21 cellular contexts compared by ENCODE assay signal in genomic region chr21:37226356-37226920, GRCh38. TPM values are rescaled to one million over a fixed set of nuclear protein-coding genes. Genes with fewer than 3 reads are reported as not detected.
A peak's percentile ranks its signal among the peaks of the same experiment; 100 is the strongest.
DNase-seq lines count a peak whose midpoint lies in the region; ATAC-seq, FAIRE-seq and TF ChIP-seq lines count a peak whose summit lies in the region.
"Had no signal": no experiment of that assay in that cellular context is flagged by ENCODE, and none has a peak within 500 bp of the region (broad histone marks: within the 10 kb centered on the region; RNA-seq: fewer than 3 reads in every experiment).

No MANE protein-coding gene starts in this region.

- no peaks in the 10 kb centered on the region for H3K27me3 Mint-ChIP-seq in T-helper 1 cell treated with Interleukin-12 subunit alpha and Interleukin-12 subunit beta and Interleukin-4 antibody, amounts not matched to agents 30 μg/mL and 1 μg/mL, for 36 hours (ENCODE audit: low read depth)
- no peaks in the 10 kb centered on the region for H3K27me3 Mint-ChIP-seq in stimulated activated naive CD8-positive, alpha-beta T cell treated with anti-CD3 and anti-CD28 coated beads, Interleukin-15, amount 100 ng/mL, for 72 hours
- H3K27me3 Mint-ChIP-seq: type B pancreatic cell had no signal

- no peak overlapping the region for H3K4me2 ChIP-seq in HepG2 (ENCODE audit: low read depth, low read length)

- H3K9me3 Mint-ChIP-seq in T-helper 1 cell treated with Interleukin-12 subunit alpha and Interleukin-12 subunit beta and Interleukin-4 antibody, amounts not matched to agents 30 μg/mL and 1 μg/mL, for 36 hours: no peaks in the 10 kb centered on the region
- H3K9me3 Mint-ChIP-seq in stimulated activated naive CD8-positive, alpha-beta T cell treated with anti-CD3 and anti-CD28 coated beads, Interleukin-15, amount 100 ng/mL, for 72 hours: no peaks in the 10 kb centered on the region
- H3K9me3 Mint-ChIP-seq: type B pancreatic cell had no signal

- H3K36me3 Mint-ChIP-seq in T-helper 1 cell treated with Interleukin-12 subunit alpha and Interleukin-12 subunit beta and Interleukin-4 antibody, amounts not matched to agents 30 μg/mL and 1 μg/mL, for 36 hours (ENCODE audit: low read depth): peaks cover 48% of the 10 kb centered on the region

- H3K4me3 ChIP-seq in HepG2 (replicated peaks in 1 of 3; ENCODE audit: insufficient read depth in 1 of 3, low read depth in 2 of 3, low read length in 3 of 3) (no peak overlapping the region), right lobe of liver (no peak overlapping the region)
- no peak overlapping the region for H3K4me3 ChIP-seq in effector memory CD4-positive, alpha-beta T cell (ENCODE audit: insufficient read depth, low read depth, low read length, poor library complexity, severe bottlenecking)
- H3K4me3 ChIP-seq: breast epithelium, colonic mucosa had no signal

- intact Hi-C loops in HepG2 (cut with micrococcal nuclease; ENCODE audit: unreplicated experiment) (no loop called here), right lobe of liver (cut with DNase I) (no loop called here)

- H3K27ac Mint-ChIP-seq in T-helper 1 cell treated with Interleukin-12 subunit alpha and Interleukin-12 subunit beta and Interleukin-4 antibody, amounts not matched to agents 30 μg/mL and 1 μg/mL, for 36 hours: peak overlapping the region; percentile 62
- peak overlapping the region; percentile 75 to 85 for H3K27ac Mint-ChIP-seq in stimulated activated naive CD8-positive, alpha-beta T cell treated with anti-CD3 and anti-CD28 coated beads, Interleukin-15, amount 100 ng/mL, for 72 hours
- H3K27ac Mint-ChIP-seq: type B pancreatic cell had no signal

- H3K27ac ChIP-seq in HepG2 (ENCODE audit: extremely low read length, insufficient read depth, low read length): no peak overlapping the region
- no peak overlapping the region for H3K27ac ChIP-seq in right lobe of liver
- H3K27ac ChIP-seq in effector memory CD4-positive, alpha-beta T cell (ENCODE audit: insufficient read depth, low read length, poor library complexity, severe bottlenecking): peak overlapping the region; percentile 45
- H3K27ac ChIP-seq: 22Rv1, breast epithelium, colonic mucosa had no signal

- no peak overlapping the region for H3K4me3 Mint-ChIP-seq in T-helper 1 cell treated with Interleukin-12 subunit alpha and Interleukin-12 subunit beta and Interleukin-4 antibody, amounts not matched to agents 30 μg/mL and 1 μg/mL, for 36 hours
- H3K4me3 Mint-ChIP-seq in stimulated activated naive CD8-positive, alpha-beta T cell treated with anti-CD3 and anti-CD28 coated beads, Interleukin-15, amount 100 ng/mL, for 72 hours: peak overlapping the region in 1 of 2 donors; percentile 21
- H3K4me3 Mint-ChIP-seq: type B pancreatic cell had no signal

- H2AFZ ChIP-seq in HepG2 (ENCODE audit: low read length): no peak overlapping the region

- TF ChIP-seq RAD21 in HepG2 (CRISPR knock-in tag; IDR thresholded peaks at IDR 0.05): no peak

- CTCF ChIA-PET in HepG2 (lab: Yijun Ruan, JAX; ENCODE audit: low intra/inter-chr PET ratio, low total read pairs): no interaction called here

- no TSS peak for BruUV-seq in HepG2 (replicated peaks; lab: Mats Ljungman, UMichigan)

- TF ChIP-seq CTCF in HepG2 (CRISPR knock-in tag; IDR thresholded peaks at IDR 0.05) (no peak), right lobe of liver (IDR thresholded peaks at IDR 0.05) (no peak)

- POLR2A ChIA-PET in HepG2 (lab: Yijun Ruan, JAX): no interaction called here

- H3K27me3 ChIP-seq in HepG2 (ENCODE audit: control insufficient read depth in 1 of 2, insufficient read depth in 2 of 2, low read length in 2 of 2) (no peaks in the 10 kb centered on the region), right lobe of liver (no peaks in the 10 kb centered on the region)
- no peaks in the 10 kb centered on the region for H3K27me3 ChIP-seq in effector memory CD4-positive, alpha-beta T cell (replicated peaks; ENCODE audit: control insufficient read depth, insufficient read depth, low read length, poor library complexity, severe bottlenecking)
- H3K27me3 ChIP-seq: breast epithelium, colonic mucosa had no signal

- H3K36me3 ChIP-seq in HepG2 (replicated peaks in 1 of 2; ENCODE audit: control insufficient read depth in 1 of 2, insufficient read depth in 2 of 2, low read length in 2 of 2) (peaks cover 21 to 59% of the 10 kb centered on the region in 2 experiments; a peak in 4 of 5 replicates), right lobe of liver (peaks cover 5 to 61% (median 12%) of the 10 kb centered on the region in 4 donors)
- H3K36me3 ChIP-seq in effector memory CD4-positive, alpha-beta T cell (ENCODE audit: control insufficient read depth, insufficient read depth, low read length): peaks cover 45% of the 10 kb centered on the region

- in situ Hi-C loops in HepG2 (cut with HindIII; ENCODE audit: extremely low pct_ligation_motif_present, low pct_unique_long_range_greater_than_20kb): no loop called here

- H4K20me1 ChIP-seq in HepG2 (ENCODE audit: insufficient read depth, low read length): no peaks in the 10 kb centered on the region

- FAIRE-seq in HepG2 (lab: Jason Lieb, UNC): no peak
- FAIRE-seq: GM12891 had no signal

- ATAC-seq in HepG2 (no peak), right lobe of liver (no peak), HG02840 (IDR thresholded peaks at IDR 0.05; ENCODE audit: low FRiP score, unreplicated experiment) (no peak)
- no peak for ATAC-seq in stimulated activated naive CD8-positive, alpha-beta T cell treated with anti-CD3 and anti-CD28 coated beads, Interleukin-15, amount 100 ng/mL, for 72 hours
- ATAC-seq: Right ventricle myocardium inferior had no signal

- peaks cover 32% of the 10 kb centered on the region for H3K79me2 ChIP-seq in HepG2 (ENCODE audit: insufficient read depth, low read length)

- TF ChIP-seq POLR2A in HepG2 (IDR thresholded peaks at IDR 0.05; ENCODE audit: insufficient read depth in 1 of 2, low read depth in 2 of 2, low read length in 2 of 2): no peak
- TF ChIP-seq POLR2A in right lobe of liver (IDR thresholded peaks at IDR 0.05): no peak

- DNase-seq in T-helper 1 cell (no peak), HepG2 (ENCODE audit: low spot score) (no peak), right lobe of liver (no peak), NCI-H1417 treated with DMSO at 0.1 percent for 48 hours (lab: John Stamatoyannopoulos, UW) (no peak)
- DNase-seq in effector memory CD4-positive, alpha-beta T cell: no peak
- DNase-seq in stimulated activated naive CD8-positive, alpha-beta T cell treated with anti-CD3 and anti-CD28 coated beads, Interleukin-15, amount 100 ng/mL, for 72 hours: no peak
- DNase-seq: activated CD4-positive, alpha-beta T cell treated with anti-CD3 and anti-CD28 coated beads for 1 hour; Caco-2; colonic mucosa; HCEC 1CT; Karpas-422; NCI-H187; NCI-H82; stimulated activated CD4-positive, alpha-beta T cell treated with anti-CD3 and anti-CD28 coated beads, Interleukin-4, amount 100 ng/mL, for 1 hour had no signal

- 99% methylated on average over 4 of the region's 15 CpGs for WGBS in HepG2 (ENCODE audit: low lambda C conversion rate)
- 97% methylated on average over 3 of the region's 15 CpGs for WGBS in right lobe of liver (ENCODE audit: insufficient coverage, low coverage, low lambda C conversion rate, missing lambda C conversion rate)

- H3K9me3 ChIP-seq in HepG2 (ENCODE audit: low read length) (no peaks in the 10 kb centered on the region), right lobe of liver (no peaks in the 10 kb centered on the region)
- H3K9me3 ChIP-seq in effector memory CD4-positive, alpha-beta T cell (ENCODE audit: control insufficient read depth, low read length): no peaks in the 10 kb centered on the region
- H3K9me3 ChIP-seq: breast epithelium, Caco-2, colonic mucosa had no signal

- H3K4me1 ChIP-seq in HepG2 (ENCODE audit: insufficient read depth, low read length) (peaks cover 11% of the 10 kb centered on the region; the same call in 1 of the 2 replicates), right lobe of liver (no peaks in the 10 kb centered on the region)
- H3K4me1 ChIP-seq in effector memory CD4-positive, alpha-beta T cell (ENCODE audit: control insufficient read depth, insufficient read depth, low read length, poor library complexity, severe bottlenecking): peaks cover 9% of the 10 kb centered on the region
- H3K4me1 ChIP-seq: breast epithelium, Caco-2, colonic mucosa had no signal

- H3K4me1 Mint-ChIP-seq in T-helper 1 cell treated with Interleukin-12 subunit alpha and Interleukin-12 subunit beta and Interleukin-4 antibody, amounts not matched to agents 30 μg/mL and 1 μg/mL, for 36 hours (ENCODE audit: low read depth): peaks cover 30% of the 10 kb centered on the region
- peaks cover 57% of the 10 kb centered on the region for H3K4me1 Mint-ChIP-seq in stimulated activated naive CD8-positive, alpha-beta T cell treated with anti-CD3 and anti-CD28 coated beads, Interleukin-15, amount 100 ng/mL, for 72 hours

- H3K9ac ChIP-seq in HepG2 (ENCODE audit: insufficient read depth, low read depth, low read length): no peak overlapping the region

- TF ChIP-seq EP300 in HepG2 (IDR thresholded peaks at IDR 0.05; ENCODE audit: low read depth in 2 of 2, low read length in 2 of 2) (no peak), HepG2 (CRISPR knock-in tag; IDR thresholded peaks at IDR 0.05; ENCODE audit: borderline replicate concordance) (no peak)

RNA-seq across cellular contexts. Expression of gene VPS26C, which starts 40.7 kb away (rescaled TPM):
- total RNA-seq in HepG2 (2016; rRNA removed; fragmentation: Illumina TruSeq; extraction: Trizol) (39.7 and 54.6 TPM in 2 replicates), right lobe of liver (10 to 100 TPM; 27.4 to 52.3 (median 31.3) TPM)
- total RNA-seq in HepG2 (2016; cell fraction: cytosol; rRNA removed; fragmentation: Illumina TruSeq; extraction: Trizol; ENCODE audit: low read depth): 13.7 and 15.5 TPM in 2 replicates
- 42.0 and 53.2 TPM in 2 replicates for total RNA-seq in HepG2 (2016; cell fraction: insoluble cytoplasmic fraction; rRNA removed; fragmentation: Illumina TruSeq; extraction: Trizol)
- total RNA-seq in HepG2 (2016; cell fraction: membrane; rRNA removed; fragmentation: Illumina TruSeq; extraction: Trizol): 29.4 and 31.5 TPM in 2 replicates
- total RNA-seq in HepG2 (2016; cell fraction: nucleus; rRNA removed; fragmentation: Illumina TruSeq; extraction: Trizol): 24.9 and 25.4 TPM in 2 replicates
- polyA plus RNA-seq in HepG2 (2011; rRNA removed): 30.3 and 33.0 TPM in 2 replicates
- polyA plus RNA-seq in HepG2 (2011; cell fraction: cytosol; rRNA removed): 29.6 and 33.2 TPM in 2 replicates
- 22.0 and 27.5 TPM in 2 replicates for polyA plus RNA-seq in HepG2 (2011; cell fraction: nucleus; rRNA removed)
- polyA plus RNA-seq in HepG2 (2012): 26.9 and 29.8 TPM in 2 replicates
- polyA plus RNA-seq in HepG2 (2016; cell fraction: cytosol; fragmentation: Illumina TruSeq; extraction: Trizol; ENCODE audit: low read depth): 13.6 and 14.5 TPM in 2 replicates
- polyA plus RNA-seq in HepG2 (2016; cell fraction: insoluble cytoplasmic fraction; fragmentation: Illumina TruSeq; extraction: Trizol; ENCODE audit: low read depth): 50.1 and 51.4 TPM in 2 replicates
- polyA plus RNA-seq in HepG2 (2016; cell fraction: membrane; fragmentation: Illumina TruSeq; extraction: Trizol; ENCODE audit: low read depth): 23.9 and 24.7 TPM in 2 replicates
- polyA plus RNA-seq in HepG2 (2016; cell fraction: nucleus; fragmentation: Illumina TruSeq; extraction: Trizol; ENCODE audit: insufficient read depth, low read depth): 25.4 and 29.7 TPM in 2 replicates
- 23.9 and 31.1 TPM in 2 replicates for polyA minus RNA-seq in HepG2 (2011; rRNA and poly(A)+ RNA removed; ENCODE audit: low replicate concordance)
- 21.5 and 24.4 TPM in 2 replicates for polyA minus RNA-seq in HepG2 (2011; cell fraction: cytosol; rRNA and poly(A)+ RNA removed)
- polyA minus RNA-seq in HepG2 (2011; cell fraction: nucleus; rRNA and poly(A)+ RNA removed): 38.5 and 44.3 TPM in 2 replicates
